Comparison of ENCODE assay signal across 18 cellular contexts in the genomic region with DNA sequence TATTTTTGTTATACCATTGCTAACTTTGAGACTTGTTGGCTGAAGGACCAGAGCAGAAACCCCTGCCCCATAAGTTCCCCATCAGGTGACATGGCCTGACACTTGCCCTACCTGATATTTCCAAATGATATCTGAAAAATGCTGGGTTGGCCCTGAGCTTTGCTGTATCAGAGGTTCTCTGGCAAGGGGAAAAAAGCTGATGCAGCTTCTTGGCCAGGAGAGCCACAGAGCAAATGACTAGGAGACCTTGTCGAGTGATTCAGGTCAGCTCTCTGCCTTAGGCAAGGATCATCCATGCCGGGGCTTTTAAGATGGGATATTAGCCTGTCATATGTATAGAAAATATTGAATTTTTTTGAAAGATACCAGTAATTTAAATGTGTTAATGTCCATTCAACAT.
"Had no signal": no experiment of that assay in that cellular context is flagged by ENCODE, and none has a peak within 500 bp of the region (broad histone marks: within the 10 kb centered on the region; RNA-seq: fewer than 3 reads in every experiment).

No MANE protein-coding gene starts in this region.

- ATAC-seq: esophagus mucosa; gastrocnemius medialis; mucosa of descending colon; naive thymus-derived CD4-positive, alpha-beta T cell; sciatic nerve; stimulated activated naive CD8-positive, alpha-beta T cell treated with anti-CD3 and anti-CD28 coated beads, Interleukin-15, amount 100 ng/mL, for 72 hours had no signal

- DNase-seq: colonic mucosa; effector CD8-positive, alpha-beta T cell; endodermal cell; foreskin fibroblast; gastrocnemius medialis; head of caudate nucleus; mucosa of descending colon; naive thymus-derived CD4-positive, alpha-beta T cell; stimulated activated CD4-positive, alpha-beta T cell treated with anti-CD3 and anti-CD28 coated beads, Interleukin-12 subunit alpha, Interleukin-12 subunit beta, amount 100 ng/mL, for 4 hours; stimulated activated CD4-positive, alpha-beta T cell treated with anti-CD3 and anti-CD28 coated beads, Interleukin-1b, Interleukin-23, amount 100 ng/mL, for 48 hours; stimulated activated CD4-positive, alpha-beta T cell treated with anti-CD3 and anti-CD28 coated beads, Interleukin-4, amount 100 ng/mL, for 1 hour; stimulated activated CD8-positive, alpha-beta memory T cell treated with anti-CD3 and anti-CD28 coated beads, Interleukin-4, amount 100 ng/mL, for 48 hours; stimulated activated naive CD4-positive, alpha-beta T cell; stimulated activated naive CD8-positive, alpha-beta T cell treated with anti-CD3 and anti-CD28 coated beads, Interleukin-15, amount 100 ng/mL, for 72 hours; testis; tibial artery had no signal
